Comparison of ENCODE assay signal across 13 cellular contexts in the genomic region with DNA sequence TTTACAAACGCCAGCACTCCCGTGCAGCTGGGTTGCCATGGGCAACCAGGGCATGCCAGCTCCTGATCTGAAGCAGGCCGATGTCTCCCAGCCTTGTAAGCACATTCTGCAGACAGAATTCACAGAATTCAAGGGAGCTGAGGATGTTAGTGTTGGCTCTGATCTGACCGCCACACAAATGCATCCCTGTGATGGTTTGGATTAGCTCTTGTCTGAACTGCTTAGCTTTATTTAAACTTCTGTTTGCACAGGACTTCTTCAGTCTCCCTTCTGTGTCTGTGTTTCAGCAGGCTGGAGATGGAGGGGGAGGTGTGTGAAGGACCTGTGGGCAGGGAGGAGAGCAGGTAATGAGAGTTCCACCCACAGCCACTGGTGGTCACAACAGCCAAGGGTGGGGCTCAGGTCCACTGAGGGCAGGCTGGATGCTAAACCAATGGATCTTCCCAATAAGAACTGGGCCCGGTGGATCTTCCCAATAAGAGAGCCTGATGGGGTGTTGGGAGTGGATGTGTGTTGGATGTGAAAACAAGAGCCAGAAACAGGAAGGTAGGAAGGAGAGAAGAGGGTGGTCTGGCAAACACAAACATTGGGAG.
DNase-seq lines count a peak whose midpoint lies in the region; ATAC-seq lines count a peak whose summit lies in the region.
"Had no signal": no experiment of that assay in that cellular context is flagged by ENCODE, and none has a peak within 500 bp of the region (broad histone marks: within the 10 kb centered on the region; RNA-seq: fewer than 3 reads in every experiment).

No MANE protein-coding gene starts in this region.

- ATAC-seq in GM19397 (IDR thresholded peaks at IDR 0.05; ENCODE audit: unreplicated experiment) = no peak
- ATAC-seq: activated naive CD4-positive, alpha-beta T cell treated with anti-CD3 and anti-CD28 coated beads, Interleukin-2, amount 50 U/mL, for 72 hours; left lung had no signal

- peak; percentile 53 for DNase-seq in AG20443 (ENCODE audit: low spot score)
- peak; percentile 5 for DNase-seq in NCI-H2227 treated with DMSO at 0.1 percent for 48 hours (lab: John Stamatoyannopoulos, UW)
- DNase-seq in dedifferentiated amniotic fluid mesenchymal stem cell (ENCODE audit: extremely low spot score) = peak; percentile 44
- DNase-seq in midbrain (lab: John Stamatoyannopoulos, UW) = peak; percentile 15
- no peak for DNase-seq in effector CD4-positive, alpha-beta T cell
- no peak for DNase-seq in stimulated activated CD4-positive, alpha-beta T cell treated with anti-CD3 and anti-CD28 coated beads, Interleukin-2, amount 100 ng/mL, for 48 hours
- DNase-seq in LoVo (ENCODE audit: low spot score) = no peak
- DNase-seq: activated CD4-positive, alpha-beta memory T cell treated with anti-CD3 and anti-CD28 coated beads, Interleukin-2, amount 10 ng/mL, durations not matched to agents 7 days and 5 days; CD4-positive, alpha-beta T cell; left lung; trophoblast cell had no signal

Comparison
In these comparisons a context has a peak if more than half of its experiments do, and no peak if none do; other contexts are left out.
1. DNase-seq: peak in AG20443 (single experiment), NCI-H2227 treated with DMSO at 0.1 percent for 48 hours (single experiment), dedifferentiated amniotic fluid mesenchymal stem cell (single experiment) and midbrain (single experiment); none in effector CD4-positive, alpha-beta T cell (single experiment), stimulated activated CD4-positive, alpha-beta T cell treated with anti-CD3 and anti-CD28 coated beads, Interleukin-2, amount 100 ng/mL, for 48 hours (0 of 2) and LoVo (single experiment).